In the genomic region with DNA sequence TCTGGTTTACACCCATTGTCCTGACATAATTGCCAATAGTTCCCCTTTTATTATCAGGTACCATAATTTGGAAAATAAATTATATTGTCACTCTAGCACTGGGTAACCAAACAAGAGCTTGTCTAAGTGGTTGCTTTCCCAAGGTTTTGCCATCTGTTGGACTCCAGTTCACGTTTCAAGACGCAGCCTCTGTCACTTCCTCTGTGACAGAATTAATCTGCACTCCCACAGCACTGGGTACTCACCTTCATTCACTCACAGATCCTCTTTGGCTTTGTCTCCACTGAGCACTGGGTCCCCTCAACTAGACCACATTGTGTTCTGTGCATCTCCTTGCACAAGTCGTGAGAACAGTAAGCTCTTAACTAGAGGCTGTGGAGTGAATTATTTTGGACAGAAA, we compare ENCODE assay signal across 26 cellular contexts.
A peak's percentile ranks its signal among the peaks of the same experiment; 100 is the strongest.
DNase-seq lines count a peak whose midpoint lies in the region; ATAC-seq and TF ChIP-seq lines count a peak whose summit lies in the region.
"Had no signal": no experiment of that assay in that cellular context is flagged by ENCODE, and none has a peak within 500 bp of the region (broad histone marks: within the 10 kb centered on the region; RNA-seq: fewer than 3 reads in every experiment).

No MANE protein-coding gene starts in this region.

- H3K9ac ChIP-seq in GM23248 (no peak overlapping the region), Loucy (ENCODE audit: low read depth, low read length, poor library complexity, severe bottlenecking) (no peak overlapping the region), mesenchymal stem cell (ENCODE audit: low read length) (no peak overlapping the region)
- H3K9ac ChIP-seq: BLaER1 had no signal

- peak overlapping the region; percentile 83 for H4K8ac ChIP-seq in mesenchymal stem cell (ENCODE audit: low read length)

- H2AFZ ChIP-seq in GM23248 (peak overlapping the region; percentile 56), Loucy (ENCODE audit: low read length) (peak overlapping the region; percentile 49; the same call in 1 of the 2 replicates), PC-9 (no peak overlapping the region), mesenchymal stem cell (ENCODE audit: low read depth, low read length) (no peak overlapping the region)

- H2BK15ac ChIP-seq in mesenchymal stem cell (ENCODE audit: low read depth, poor library complexity, severe bottlenecking), result no peak overlapping the region

- no peak overlapping the region for H3K23ac ChIP-seq in mesenchymal stem cell (ENCODE audit: low read length in 2 of 2)

- H3K27ac ChIP-seq in GM23248 (no peak overlapping the region), PC-9 (peak overlapping the region; percentile 60), mesenchymal stem cell (ENCODE audit: low read length, poor library complexity, severe bottlenecking) (no peak overlapping the region)
- H3K27ac ChIP-seq: BLaER1, body of pancreas, esophagus squamous epithelium, skin epidermis, suprapubic skin, upper lobe of right lung had no signal

- H3K4me2 ChIP-seq in GM23248 (ENCODE audit: unreplicated experiment), result no peak overlapping the region
- H3K4me2 ChIP-seq in Loucy (ENCODE audit: low read depth, low read length, poor library complexity, severe bottlenecking), result no peak overlapping the region
- H3K4me2 ChIP-seq in PC-9, result no peak overlapping the region
- H3K4me2 ChIP-seq in mesenchymal stem cell (ENCODE audit: low read length, poor library complexity, severe bottlenecking), result no peak overlapping the region
- H3K4me2 ChIP-seq: BLaER1 had no signal

- peak overlapping the region; percentile 59 for H2BK120ac ChIP-seq in mesenchymal stem cell (ENCODE audit: low read depth, low read length)

- H3F3A ChIP-seq in GM23248 (ENCODE audit: insufficient read depth) (peaks cover 44% of the 10 kb centered on the region), Loucy (ENCODE audit: low read depth) (no peaks in the 10 kb centered on the region), PC-9 (ENCODE audit: insufficient read depth, low read depth) (peaks cover 41% of the 10 kb centered on the region)

- H3K79me1 ChIP-seq in mesenchymal stem cell (replicated peaks; ENCODE audit: low read length, poor library complexity, severe bottlenecking), result no peaks in the 10 kb centered on the region

- H3K9me2 ChIP-seq in GM23248 (ENCODE audit: insufficient read depth) (no peaks in the 10 kb centered on the region), Loucy (replicated peaks; ENCODE audit: low read depth, low read length) (no peaks in the 10 kb centered on the region), PC-9 (ENCODE audit: insufficient read depth) (no peaks in the 10 kb centered on the region)

- H3K4me3 ChIP-seq in GM23248 (no peak overlapping the region), Loucy (ENCODE audit: low read length, poor library complexity, severe bottlenecking) (no peak overlapping the region), PC-9 (no peak overlapping the region), mesenchymal stem cell (ENCODE audit: insufficient read depth in 1 of 2, low read depth in 1 of 2, low read length in 2 of 2) (no peak overlapping the region)
- H3K4me3 ChIP-seq: BLaER1, body of pancreas, esophagus squamous epithelium, skin epidermis, suprapubic skin, upper lobe of right lung had no signal

- intact Hi-C loops in PC-9 (cut with micrococcal nuclease; ENCODE audit: unreplicated experiment), result loop anchor here (10.0 kb wide), 1 partner anchor 117 kb away; no protein-coding TSS in a partner anchor

- H3K9me3 ChIP-seq in GM23248 (ENCODE audit: low read depth), result no peaks in the 10 kb centered on the region
- no peaks in the 10 kb centered on the region for H3K9me3 ChIP-seq in Loucy (ENCODE audit: insufficient read depth, low read depth, low read length)
- H3K9me3 ChIP-seq in PC-9 (ENCODE audit: insufficient read depth, low read depth), result no peaks in the 10 kb centered on the region
- no peaks in the 10 kb centered on the region for H3K9me3 ChIP-seq in mesenchymal stem cell (ENCODE audit: control insufficient read depth, low read length)
- H3K9me3 ChIP-seq: BLaER1, body of pancreas, esophagus squamous epithelium, suprapubic skin, upper lobe of right lung had no signal

- H3K79me2 ChIP-seq in GM23248 (ENCODE audit: insufficient read depth) (no peaks in the 10 kb centered on the region), Loucy (ENCODE audit: insufficient read depth, low read length) (no peaks in the 10 kb centered on the region), PC-9 (ENCODE audit: low read depth) (0 out of 2 replicates have a peak, but pooled peaks cover 7% of the 10 kb centered on the region)

- no peak for DNase-seq in GM23248
- no peak for DNase-seq in PC-9
- DNase-seq in mesenchymal stem cell, result no peak
- DNase-seq in NCI-H1048 (lab: John Stamatoyannopoulos, UW), result no peak
- DNase-seq in activated CD4-positive, alpha-beta T cell treated with anti-CD3 and anti-CD28 coated beads, Interleukin-2, amount 50 U/mL, for 1 hour, result no peak
- DNase-seq in NCI-H2081 treated with DMSO at 0.1 percent for 48 hours (lab: John Stamatoyannopoulos, UW), result no peak
- DNase-seq: activated naive CD4-positive, alpha-beta T cell treated with anti-CD3 and anti-CD28 coated beads, Interleukin-2, amount 50 U/mL, for 16 hours; activated T-cell treated with anti-CD3 and anti-CD28 coated beads for 4 hours; body of pancreas; DMS153; endodermal cell; esophagus squamous epithelium; NCI-H1105; NCI-H187; NCI-H345; NK-92 treated with Interleukin-12 subunit alpha and Interleukin-12 subunit beta, amount 100 ng/mL, for 24 hours; PC-3; retina; SHP77 treated with DMSO at 0.1 percent for 48 hours; stimulated activated naive CD4-positive, alpha-beta T cell; upper lobe of right lung had no signal

- peak overlapping the region; percentile 38 to 73 for H2BK12ac ChIP-seq in mesenchymal stem cell (ENCODE audit: low read length in 2 of 2)

- TF ChIP-seq CTCF in Loucy (conservative IDR thresholded peaks at IDR 0.05; ENCODE audit: low read length), result no peak
- no peak for TF ChIP-seq CTCF in PC-9 (conservative IDR thresholded peaks at IDR 0.05)

- H4K20me1 ChIP-seq in GM23248 (ENCODE audit: insufficient read depth) (no peaks in the 10 kb centered on the region), Loucy (ENCODE audit: insufficient read depth, low read length, poor library complexity, severe bottlenecking) (no peaks in the 10 kb centered on the region), PC-9 (ENCODE audit: insufficient read depth) (no peaks in the 10 kb centered on the region)
- H4K20me1 ChIP-seq: BLaER1 had no signal

- no peak overlapping the region for H4K91ac ChIP-seq in mesenchymal stem cell (ENCODE audit: low read length)

- no peak for ATAC-seq in HG02852 (IDR thresholded peaks at IDR 0.05; ENCODE audit: unreplicated experiment)
- ATAC-seq: body of pancreas, PC-3, upper lobe of right lung had no signal

- peak overlapping the region in 1 of 2 experiments; percentile 85 for H3K18ac ChIP-seq in mesenchymal stem cell (ENCODE audit: low read depth in 1 of 2, low read length in 2 of 2)

- peak overlapping the region; percentile 72 for H2AK5ac ChIP-seq in mesenchymal stem cell (ENCODE audit: low read length, severe bottlenecking)

- BruUV-seq in PC-9 (replicated peaks; lab: Mats Ljungman, UMichigan), result no TSS peak

- no peak overlapping the region for H3K14ac ChIP-seq in mesenchymal stem cell (ENCODE audit: low read length in 2 of 2)

- H2BK5ac ChIP-seq in mesenchymal stem cell (ENCODE audit: low read depth, low read length, poor library complexity, severe bottlenecking), result no peak overlapping the region

- POLR2A ChIA-PET in PC-9 (lab: Charles Lee; ENCODE audit: unreplicated experiment), result interaction anchor here (0.6 kb wide), 1 partner anchor 18 kb away, joined by 6 read pairs; no protein-coding TSS in a partner anchor

- CTCF ChIA-PET in PC-9 (lab: Charles Lee), result no interaction called here

- in situ Hi-C loops in GM23248 (cut with MboI), result no loop called here

- H3K27me3 ChIP-seq in GM23248 (replicated peaks; ENCODE audit: insufficient read depth), result no peaks in the 10 kb centered on the region
- H3K27me3 ChIP-seq in Loucy (ENCODE audit: insufficient read depth, low read length, poor library complexity, severe bottlenecking), result no peaks in the 10 kb centered on the region
- no peaks in the 10 kb centered on the region for H3K27me3 ChIP-seq in PC-9 (ENCODE audit: insufficient read depth, low read depth)
- H3K27me3 ChIP-seq in mesenchymal stem cell (ENCODE audit: control insufficient read depth in 1 of 2, insufficient read depth in 1 of 2, low read length in 2 of 2), result no peaks in the 10 kb centered on the region
- H3K27me3 ChIP-seq: BLaER1, body of pancreas, esophagus squamous epithelium, suprapubic skin, upper lobe of right lung had no signal

- peak overlapping the region in 1 of 2 experiments; percentile 45 for H3K4ac ChIP-seq in mesenchymal stem cell (ENCODE audit: low read depth in 1 of 2, low read length in 2 of 2)

- no peaks in the 10 kb centered on the region for H3K36me3 ChIP-seq in GM23248 (ENCODE audit: low read depth)
- no peaks in the 10 kb centered on the region for H3K36me3 ChIP-seq in Loucy (ENCODE audit: insufficient read depth, low read length)
- no peaks in the 10 kb centered on the region for H3K36me3 ChIP-seq in PC-9 (ENCODE audit: low read depth)
- no peaks in the 10 kb centered on the region for H3K36me3 ChIP-seq in mesenchymal stem cell (ENCODE audit: control insufficient read depth in 1 of 2, insufficient read depth in 2 of 2, low read depth in 1 of 2, low read length in 2 of 2)
- H3K36me3 ChIP-seq: BLaER1, esophagus squamous epithelium, suprapubic skin, upper lobe of right lung had no signal

- 39 to 46% methylated on average over 3 of the region's 3 CpGs for WGBS in GM23248 (ENCODE audit: low coverage in 1 of 2, low lambda C conversion rate in 2 of 2, missing lambda C conversion rate in 2 of 2), 2 experiments
- WGBS in mesenchymal stem cell, result 89% methylated on average over 3 of the region's 3 CpGs

- H3K4me1 ChIP-seq in GM23248 (ENCODE audit: insufficient read depth), result peaks cover 35% of the 10 kb centered on the region
- peaks cover 24% of the 10 kb centered on the region for H3K4me1 ChIP-seq in Loucy (ENCODE audit: insufficient read depth, low read length, poor library complexity, severe bottlenecking)
- H3K4me1 ChIP-seq in PC-9 (replicated peaks; ENCODE audit: insufficient read depth), result peaks cover 66% of the 10 kb centered on the region
- peaks cover 6% of the 10 kb centered on the region for H3K4me1 ChIP-seq in mesenchymal stem cell (ENCODE audit: control insufficient read depth, insufficient read depth, low read depth, low read length)

Comparison
In these comparisons a context has a peak if more than half of its experiments do, and no peak if none do; other contexts are left out.
1. H2AFZ ChIP-seq: peak in GM23248 (single experiment) and Loucy (single experiment); none in PC-9 (single experiment) and mesenchymal stem cell (single experiment).